Comparison of ENCODE assay signal across 9 cellular contexts in genomic region chr13:51765142-51765515, GRCh38. TPM values are rescaled to one million over a fixed set of nuclear protein-coding genes. Genes with fewer than 3 reads are reported as not detected.
DNase-seq lines count a peak whose midpoint lies in the region; ATAC-seq and TF ChIP-seq lines count a peak whose summit lies in the region.
"Had no signal": no experiment of that assay in that cellular context is flagged by ENCODE, and none has a peak within 500 bp of the region (broad histone marks: within the 10 kb centered on the region; RNA-seq: fewer than 3 reads in every experiment).

No MANE protein-coding gene starts in this region.

- H3K9me3 Mint-ChIP-seq in T-helper 1 cell treated with Interleukin-12 subunit alpha and Interleukin-12 subunit beta and Interleukin-4 antibody, amounts not matched to agents 30 μg/mL and 1 μg/mL, for 36 hours = no peaks in the 10 kb centered on the region
- no peaks in the 10 kb centered on the region for H3K9me3 Mint-ChIP-seq in activated T-helper 1 cell treated with anti-CD3 and anti-CD28 coated beads, Interleukin-12 subunit alpha, Interleukin-12 subunit beta, Interleukin-2, Interleukin-4 antibody, amounts not matched to agents 30 ng/mL and 10 ng/mL and 1 ng/mL, durations not matched to agents 14 hours and 24 hours and 36 hours
- peaks cover 9% of the 10 kb centered on the region for H3K9me3 Mint-ChIP-seq in glutamatergic neuron (ENCODE audit: unreplicated experiment)
- H3K9me3 Mint-ChIP-seq in stimulated activated naive B cell treated with anti-CD40 and anti-IgM and Interleukin-4, amounts not matched to agents 10 μg/mL and 1 μg/mL and 100 μg/mL, for 72 hours = no peaks in the 10 kb centered on the region
- H3K9me3 Mint-ChIP-seq in CD14-positive monocyte = peaks cover 0 to 2% (median 0%) of the 10 kb centered on the region in 7 donors

- no peaks in the 10 kb centered on the region for H3K27me3 Mint-ChIP-seq in T-helper 1 cell treated with Interleukin-12 subunit alpha and Interleukin-12 subunit beta and Interleukin-4 antibody, amounts not matched to agents 30 μg/mL and 1 μg/mL, for 36 hours (ENCODE audit: low read depth)
- no peaks in the 10 kb centered on the region for H3K27me3 Mint-ChIP-seq in activated T-helper 1 cell treated with anti-CD3 and anti-CD28 coated beads, Interleukin-12 subunit alpha, Interleukin-12 subunit beta, Interleukin-2, Interleukin-4 antibody, amounts not matched to agents 30 ng/mL and 10 ng/mL and 1 ng/mL, durations not matched to agents 14 hours and 24 hours and 36 hours (ENCODE audit: insufficient read depth)
- H3K27me3 Mint-ChIP-seq in glutamatergic neuron (ENCODE audit: unreplicated experiment) (peaks cover 17% of the 10 kb centered on the region), CD14-positive monocyte (ENCODE audit: low read depth in 3 of 3) (peaks cover 0 to 2% (median 1%) of the 10 kb centered on the region in 3 donors)
- no peaks in the 10 kb centered on the region for H3K27me3 Mint-ChIP-seq in stimulated activated naive B cell treated with anti-CD40 and anti-IgM and Interleukin-4, amounts not matched to agents 10 μg/mL and 1 μg/mL and 100 μg/mL, for 72 hours

- H3K27ac Mint-ChIP-seq in T-helper 1 cell treated with Interleukin-12 subunit alpha and Interleukin-12 subunit beta and Interleukin-4 antibody, amounts not matched to agents 30 μg/mL and 1 μg/mL, for 36 hours = peak overlapping the region; percentile 93
- H3K27ac Mint-ChIP-seq in activated T-helper 1 cell treated with anti-CD3 and anti-CD28 coated beads, Interleukin-12 subunit alpha, Interleukin-12 subunit beta, Interleukin-2, Interleukin-4 antibody, amounts not matched to agents 30 ng/mL and 10 ng/mL and 1 ng/mL, durations not matched to agents 14 hours and 24 hours and 36 hours = peak overlapping the region; percentile 96
- H3K27ac Mint-ChIP-seq in glutamatergic neuron (ENCODE audit: unreplicated experiment) (peak overlapping the region; percentile 62), CD14-positive monocyte (peak overlapping the region in 3 of 7 donors; percentile 50 to 65 (median 55))
- peak overlapping the region; percentile 94 for H3K27ac Mint-ChIP-seq in stimulated activated naive B cell treated with anti-CD40 and anti-IgM and Interleukin-4, amounts not matched to agents 10 μg/mL and 1 μg/mL and 100 μg/mL, for 72 hours

- H3K36me3 Mint-ChIP-seq in T-helper 1 cell treated with Interleukin-12 subunit alpha and Interleukin-12 subunit beta and Interleukin-4 antibody, amounts not matched to agents 30 μg/mL and 1 μg/mL, for 36 hours (ENCODE audit: low read depth) = peaks cover 5% of the 10 kb centered on the region
- peaks cover 11% of the 10 kb centered on the region for H3K36me3 Mint-ChIP-seq in activated T-helper 1 cell treated with anti-CD3 and anti-CD28 coated beads, Interleukin-12 subunit alpha, Interleukin-12 subunit beta, Interleukin-2, Interleukin-4 antibody, amounts not matched to agents 30 ng/mL and 10 ng/mL and 1 ng/mL, durations not matched to agents 14 hours and 24 hours and 36 hours (ENCODE audit: low read depth)
- H3K36me3 Mint-ChIP-seq in glutamatergic neuron (ENCODE audit: unreplicated experiment) (no peaks in the 10 kb centered on the region), CD14-positive monocyte (peaks cover 71 to 76% of the 10 kb centered on the region in 2 donors)
- H3K36me3 Mint-ChIP-seq in stimulated activated naive B cell treated with anti-CD40 and anti-IgM and Interleukin-4, amounts not matched to agents 10 μg/mL and 1 μg/mL and 100 μg/mL, for 72 hours = peaks cover 29 to 47% of the 10 kb centered on the region in 2 donors

- TF ChIP-seq CTCF in glutamatergic neuron (IDR thresholded peaks at IDR 0.05; ENCODE audit: partially characterized antibody, unreplicated experiment) (no peak), CD14-positive monocyte (IDR thresholded peaks at IDR 0.05) (no peak)

- intact Hi-C loops in activated T-helper 1 cell treated with anti-CD3 and anti-CD28 coated beads, Interleukin-12 subunit alpha, Interleukin-12 subunit beta, Interleukin-2, Interleukin-4 antibody, amounts not matched to agents 30 ng/mL and 10 ng/mL and 1 ng/mL, durations not matched to agents 14 hours and 24 hours and 36 hours (cut with micrococcal nuclease) = loop anchor here (2.0 to 10.0 kb wide), 2 partner anchors 28 to 150 kb away; no protein-coding TSS in a partner anchor
- intact Hi-C loops in CD14-positive monocyte (cut with micrococcal nuclease) = no loop called here

- no peak for TF ChIP-seq POLR2A in erythroblast (IDR thresholded peaks at IDR 0.05; ENCODE audit: low read length)

- H3K4me3 Mint-ChIP-seq in T-helper 1 cell treated with Interleukin-12 subunit alpha and Interleukin-12 subunit beta and Interleukin-4 antibody, amounts not matched to agents 30 μg/mL and 1 μg/mL, for 36 hours = peak overlapping the region; percentile 70
- peak overlapping the region; percentile 79 for H3K4me3 Mint-ChIP-seq in activated T-helper 1 cell treated with anti-CD3 and anti-CD28 coated beads, Interleukin-12 subunit alpha, Interleukin-12 subunit beta, Interleukin-2, Interleukin-4 antibody, amounts not matched to agents 30 ng/mL and 10 ng/mL and 1 ng/mL, durations not matched to agents 14 hours and 24 hours and 36 hours
- H3K4me3 Mint-ChIP-seq in glutamatergic neuron (ENCODE audit: unreplicated experiment) (no peak overlapping the region), CD14-positive monocyte (no peak overlapping the region)
- peak overlapping the region; percentile 81 to 87 for H3K4me3 Mint-ChIP-seq in stimulated activated naive B cell treated with anti-CD40 and anti-IgM and Interleukin-4, amounts not matched to agents 10 μg/mL and 1 μg/mL and 100 μg/mL, for 72 hours

- H3K4me1 Mint-ChIP-seq in T-helper 1 cell treated with Interleukin-12 subunit alpha and Interleukin-12 subunit beta and Interleukin-4 antibody, amounts not matched to agents 30 μg/mL and 1 μg/mL, for 36 hours (ENCODE audit: low read depth) = peaks cover 26% of the 10 kb centered on the region
- H3K4me1 Mint-ChIP-seq in activated T-helper 1 cell treated with anti-CD3 and anti-CD28 coated beads, Interleukin-12 subunit alpha, Interleukin-12 subunit beta, Interleukin-2, Interleukin-4 antibody, amounts not matched to agents 30 ng/mL and 10 ng/mL and 1 ng/mL, durations not matched to agents 14 hours and 24 hours and 36 hours (ENCODE audit: low read depth) = peaks cover 41% of the 10 kb centered on the region
- H3K4me1 Mint-ChIP-seq in glutamatergic neuron (ENCODE audit: low read depth, unreplicated experiment) (peaks cover 28% of the 10 kb centered on the region), CD14-positive monocyte (peaks cover 3% of the 10 kb centered on the region)
- peaks cover 39 to 59% of the 10 kb centered on the region in 2 donors for H3K4me1 Mint-ChIP-seq in stimulated activated naive B cell treated with anti-CD40 and anti-IgM and Interleukin-4, amounts not matched to agents 10 μg/mL and 1 μg/mL and 100 μg/mL, for 72 hours

- DNase-seq in T-helper 1 cell (no peak), glutamatergic neuron (no peak), GF-D8 (lab: John Stamatoyannopoulos, UW) (no peak), erythroblast (lab: John Stamatoyannopoulos, UW) (no peak), CD14-positive monocyte (ENCODE audit: low spot score) (no peak)
- DNase-seq in activated T-helper 1 cell treated with anti-CD3 and anti-CD28 coated beads, Interleukin-12 subunit alpha, Interleukin-12 subunit beta, Interleukin-2, Interleukin-4 antibody, amounts not matched to agents 30 ng/mL and 10 ng/mL and 1 ng/mL, durations not matched to agents 14 hours and 24 hours and 36 hours (ENCODE audit: low spot score) = no peak
- no peak for DNase-seq in stimulated activated naive B cell treated with anti-CD40 and anti-IgM and Interleukin-4, amounts not matched to agents 10 μg/mL and 1 μg/mL and 100 μg/mL, for 72 hours
- DNase-seq: PC-9 had no signal

- ATAC-seq in stimulated activated naive B cell treated with anti-CD40 and anti-IgM and Interleukin-4, amounts not matched to agents 10 μg/mL and 1 μg/mL and 100 μg/mL, for 72 hours (replicated peaks) = no peak

RNA-seq across cellular contexts. Expression of gene DHRS12, which starts 38.8 kb away (rescaled TPM):
- 3.3 and 3.5 TPM in 2 replicates for total RNA-seq in activated T-helper 1 cell treated with anti-CD3 and anti-CD28 coated beads, Interleukin-12 subunit alpha, Interleukin-12 subunit beta, Interleukin-2, Interleukin-4 antibody, amounts not matched to agents 30 ng/mL and 10 ng/mL and 1 ng/mL, durations not matched to agents 14 hours and 24 hours and 36 hours
- total RNA-seq in glutamatergic neuron (ENCODE audit: unreplicated experiment) = 19.8 TPM
- 10 to 100 TPM; 20.0 to 20.2 TPM for polyA plus RNA-seq in CD14-positive monocyte

Comparison
In these comparisons a context has a peak if more than half of its experiments do, and no peak if none do; other contexts are left out.
1. H3K4me3 Mint-ChIP-seq: peak in T-helper 1 cell treated with Interleukin-12 subunit alpha and Interleukin-12 subunit beta and Interleukin-4 antibody, amounts not matched to agents 30 μg/mL and 1 μg/mL, for 36 hours (single experiment), activated T-helper 1 cell treated with anti-CD3 and anti-CD28 coated beads, Interleukin-12 subunit alpha, Interleukin-12 subunit beta, Interleukin-2, Interleukin-4 antibody, amounts not matched to agents 30 ng/mL and 10 ng/mL and 1 ng/mL, durations not matched to agents 14 hours and 24 hours and 36 hours (single experiment) and stimulated activated naive B cell treated with anti-CD40 and anti-IgM and Interleukin-4, amounts not matched to agents 10 μg/mL and 1 μg/mL and 100 μg/mL, for 72 hours (2 of 2); none in glutamatergic neuron (single experiment) and CD14-positive monocyte (0 of 2).